In genomic region chr3:185717627-185718330, GRCh38 we compare ENCODE assay signal across 1 cellular context.
TF ChIP-seq lines count a peak whose summit lies in the region.

No MANE protein-coding gene starts in this region.

TF ChIP-seq in K562, 482 proteins besides CTCF, POLR2A, EP300 and RAD21 (continued from another document):
- TF ChIP-seq, protein P1, sequence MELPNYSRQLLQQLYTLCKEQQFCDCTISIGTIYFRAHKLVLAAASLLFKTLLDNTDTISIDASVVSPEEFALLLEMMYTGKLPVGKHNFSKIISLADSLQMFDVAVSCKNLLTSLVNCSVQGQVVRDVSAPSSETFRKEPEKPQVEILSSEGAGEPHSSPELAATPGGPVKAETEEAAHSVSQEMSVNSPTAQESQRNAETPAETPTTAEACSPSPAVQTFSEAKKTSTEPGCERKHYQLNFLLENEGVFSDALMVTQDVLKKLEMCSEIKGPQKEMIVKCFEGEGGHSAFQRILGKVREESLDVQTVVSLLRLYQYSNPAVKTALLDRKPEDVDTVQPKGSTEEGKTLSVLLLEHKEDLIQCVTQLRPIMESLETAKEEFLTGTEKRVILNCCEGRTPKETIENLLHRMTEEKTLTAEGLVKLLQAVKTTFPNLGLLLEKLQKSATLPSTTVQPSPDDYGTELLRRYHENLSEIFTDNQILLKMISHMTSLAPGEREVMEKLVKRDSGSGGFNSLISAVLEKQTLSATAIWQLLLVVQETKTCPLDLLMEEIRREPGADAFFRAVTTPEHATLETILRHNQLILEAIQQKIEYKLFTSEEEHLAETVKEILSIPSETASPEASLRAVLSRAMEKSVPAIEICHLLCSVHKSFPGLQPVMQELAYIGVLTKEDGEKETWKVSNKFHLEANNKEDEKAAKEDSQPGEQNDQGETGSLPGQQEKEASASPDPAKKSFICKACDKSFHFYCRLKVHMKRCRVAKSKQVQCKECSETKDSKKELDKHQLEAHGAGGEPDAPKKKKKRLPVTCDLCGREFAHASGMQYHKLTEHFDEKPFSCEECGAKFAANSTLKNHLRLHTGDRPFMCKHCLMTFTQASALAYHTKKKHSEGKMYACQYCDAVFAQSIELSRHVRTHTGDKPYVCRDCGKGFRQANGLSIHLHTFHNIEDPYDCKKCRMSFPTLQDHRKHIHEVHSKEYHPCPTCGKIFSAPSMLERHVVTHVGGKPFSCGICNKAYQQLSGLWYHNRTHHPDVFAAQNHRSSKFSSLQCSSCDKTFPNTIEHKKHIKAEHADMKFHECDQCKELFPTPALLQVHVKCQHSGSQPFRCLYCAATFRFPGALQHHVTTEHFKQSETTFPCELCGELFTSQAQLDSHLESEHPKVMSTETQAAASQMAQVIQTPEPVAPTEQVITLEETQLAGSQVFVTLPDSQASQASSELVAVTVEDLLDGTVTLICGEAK (IDR thresholded peaks at IDR 0.05), result peak; percentile 86
- TF ChIP-seq, protein P1 (CRISPR knock-in tag; IDR thresholded peaks at IDR 0.05), result peak; percentile 56; the same call in 1 of the 2 replicates
TF ChIP-seq in K562: peak in this region for 1.
